In genomic region chr3:172323894-172324590, GRCh38 we compare ENCODE assay signal across 12 cellular contexts.
A peak's percentile ranks its signal among the peaks of the same experiment; 100 is the strongest.
DNase-seq lines count a peak whose midpoint lies in the region; TF ChIP-seq lines count a peak whose summit lies in the region.
"Had no signal": no experiment of that assay in that cellular context is flagged by ENCODE, and none has a peak within 500 bp of the region (broad histone marks: within the 10 kb centered on the region; RNA-seq: fewer than 3 reads in every experiment).

No MANE protein-coding gene starts in this region.

- H3K27me3 Mint-ChIP-seq in CD14-positive monocyte (ENCODE audit: low read depth in 3 of 3) = peaks cover 0 to 3% (median 2%) of the 10 kb centered on the region in 3 donors
- peaks cover 15% of the 10 kb centered on the region for H3K27me3 Mint-ChIP-seq in nephron progenitor cell (ENCODE audit: low read depth, poor library complexity)

- no peak overlapping the region for H3K4me3 Mint-ChIP-seq in CD14-positive monocyte
- H3K4me3 Mint-ChIP-seq in nephron progenitor cell = no peak overlapping the region

- H3K27me3 ChIP-seq in spleen (replicated peaks in 1 of 7) = no peaks in the 10 kb centered on the region
- H3K27me3 ChIP-seq: SJSA1 had no signal

- intact Hi-C loops in CD14-positive monocyte (cut with micrococcal nuclease) = no loop called here
- intact Hi-C loops in spleen (cut with DNase I; ENCODE audit: low total_unique reads) = loop anchor here (10.0 kb wide), 1 partner anchor 289 kb away; the partner anchor contains the start of gene FNDC3B

- peaks cover 0 to 24% (median 6%) of the 10 kb centered on the region in 6 donors for H3K4me1 ChIP-seq in spleen

- peaks cover 0 to 86% (median 9%) of the 10 kb centered on the region in 6 donors for H3K36me3 ChIP-seq in spleen

- TF ChIP-seq RAD21 in Ishikawa (IDR thresholded peaks at IDR 0.05; ENCODE audit: low read depth) = no peak

- no peak for TF ChIP-seq EP300 in Ishikawa (IDR thresholded peaks at IDR 0.05; ENCODE audit: borderline replicate concordance)

- peaks cover 74 to 95% of the 10 kb centered on the region in 2 donors for H3K36me3 Mint-ChIP-seq in CD14-positive monocyte
- peaks cover 72% of the 10 kb centered on the region for H3K36me3 Mint-ChIP-seq in nephron progenitor cell (ENCODE audit: low read depth)

- H3K4me1 Mint-ChIP-seq in CD14-positive monocyte (no peaks in the 10 kb centered on the region), nephron progenitor cell (peaks cover 33% of the 10 kb centered on the region)

- TF ChIP-seq CTCF in CD14-positive monocyte (IDR thresholded peaks at IDR 0.05) (no peak), epithelial cell of proximal tubule (conservative IDR thresholded peaks at IDR 0.05; ENCODE audit: low read depth, low read length) (no peak), nephron progenitor cell (IDR thresholded peaks at IDR 0.05) (no peak), spleen (IDR thresholded peaks at IDR 0.05 in 8 of 11, conservative IDR thresholded peaks at IDR 0.05 in 3 of 11) (no peak)

- DNase-seq in CD14-positive monocyte (ENCODE audit: low spot score) (no peak), epithelial cell of proximal tubule (ENCODE audit: low read depth) (peak; percentile 83), nephron progenitor cell (no peak), nucleus accumbens (lab: John Stamatoyannopoulos, UW) (no peak), spleen (no peak), HuH-7.5 (ENCODE audit: low spot score) (no peak), COR-L47 (lab: John Stamatoyannopoulos, UW) (no peak)
- DNase-seq: activated gamma-delta T cell, hippocampal formation, NCI-H1105 had no signal

- WGBS in spleen, 5 donors = 75 to 85% (median 85%) methylated on average over 10 of the region's 10 CpGs

- H3K9me3 ChIP-seq in spleen = no peaks in the 10 kb centered on the region
- H3K9me3 ChIP-seq: SJSA1 had no signal

- H3K9me3 Mint-ChIP-seq in CD14-positive monocyte (peaks cover 0 to 3% (median 0%) of the 10 kb centered on the region in 7 donors), nephron progenitor cell (no peaks in the 10 kb centered on the region)

- H3K27ac Mint-ChIP-seq in CD14-positive monocyte (peak overlapping the region in 4 of 7 donors; percentile 6 to 78 (median 27)), nephron progenitor cell (peak overlapping the region; percentile 97)

- peak overlapping the region in 3 of 8 donors; percentile 8 to 81 (median 43) for H3K27ac ChIP-seq in spleen
- H3K27ac ChIP-seq: SJSA1 had no signal

- no peak for TF ChIP-seq POLR2A in spleen (IDR thresholded peaks at IDR 0.05)

- H3K4me3 ChIP-seq in epithelial cell of proximal tubule (ENCODE audit: low read depth, low read length) (no peak overlapping the region), spleen (no peak overlapping the region)
- H3K4me3 ChIP-seq: SJSA1 had no signal

TF ChIP-seq in Ishikawa, 13 proteins besides CTCF, POLR2A, EP300 and RAD21:
- no peak for TF ChIP-seq ZBTB7A (IDR thresholded peaks at IDR 0.05; ENCODE audit: low read depth)
- no peak for TF ChIP-seq REST (IDR thresholded peaks at IDR 0.05; ENCODE audit: low read depth)
- peak; percentile 65 for TF ChIP-seq CEBPB (IDR thresholded peaks at IDR 0.05)
- TF ChIP-seq FOXM1 (IDR thresholded peaks at IDR 0.05; ENCODE audit: borderline replicate concordance, low read depth) = no peak
- TF ChIP-seq TAF1 (IDR thresholded peaks at IDR 0.05; ENCODE audit: low read depth) = no peak
- no peak for TF ChIP-seq TCF12 (IDR thresholded peaks at IDR 0.05; ENCODE audit: low read depth)
- no peak for TF ChIP-seq EGR1 (IDR thresholded peaks at IDR 0.05)
